In the genomic region with DNA sequence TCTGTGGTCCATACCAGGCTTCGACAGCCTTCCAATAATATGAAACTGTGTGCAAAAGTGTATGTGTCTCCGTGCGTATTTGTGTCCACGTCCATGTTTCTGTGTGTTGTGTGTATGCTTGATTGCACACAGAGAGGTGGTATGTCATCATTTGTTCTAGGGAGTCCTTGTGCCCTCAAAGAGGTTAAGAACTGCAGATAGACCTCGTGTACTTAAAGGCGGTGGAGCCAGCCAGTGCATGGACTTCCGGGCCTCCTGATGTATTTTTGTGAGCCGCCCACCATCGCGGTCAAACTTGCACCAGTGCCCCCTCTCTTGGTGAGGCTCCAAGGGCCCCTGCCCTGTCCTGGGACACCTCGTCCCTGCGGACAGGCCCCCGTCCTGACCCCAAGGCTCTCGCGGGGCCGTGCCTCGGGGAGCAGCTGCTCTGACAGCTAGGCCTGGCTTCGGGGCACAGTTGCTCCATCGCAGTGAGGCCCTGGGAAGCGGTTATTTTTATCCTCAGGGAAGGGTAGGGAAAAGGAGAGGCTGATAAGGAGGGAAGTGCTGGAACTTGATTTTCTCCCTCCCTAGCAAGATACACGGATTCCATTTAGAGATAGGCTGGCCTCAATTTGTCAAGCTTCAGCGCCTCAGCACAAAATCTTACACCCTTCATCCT, we compare ENCODE assay signal across 8 cellular contexts. TPM values are rescaled to one million over a fixed set of nuclear protein-coding genes. Genes with fewer than 3 reads are reported as not detected.
DNase-seq lines count a peak whose midpoint lies in the region; ATAC-seq and TF ChIP-seq lines count a peak whose summit lies in the region.

No MANE protein-coding gene starts in this region.

- H3K4me3 Mint-ChIP-seq in T-cell = peak overlapping the region; percentile 63 to 94 (median 71)

- H3K27ac Mint-ChIP-seq in T-cell = peak overlapping the region; percentile 57 to 74

- H4K20me1 ChIP-seq in DOHH2 (ENCODE audit: control insufficient read depth, insufficient read depth, low read depth, low read length) = peaks cover 13% of the 10 kb centered on the region

- peak in 1 of 34 experiments; percentile 2 for DNase-seq in T-cell
- DNase-seq in cardiac muscle cell (ENCODE audit: low read depth in 1 of 2, low spot score in 1 of 2) = peak; percentile 51 to 85
- peak in 1 of 2 donors; percentile 14 for DNase-seq in trophoblast cell
- no peak for DNase-seq in DMS153 treated with DMSO at 0.1 percent for 48 hours (lab: John Stamatoyannopoulos, UW; ENCODE audit: unreplicated experiment)
- DNase-seq in NCI-H187 (lab: John Stamatoyannopoulos, UW) = no peak
- no peak for DNase-seq in A673 (ENCODE audit: low spot score)

- H2BK12ac ChIP-seq in trophoblast cell (ENCODE audit: low read length) = peak overlapping the region; percentile 38

- H3K4me1 Mint-ChIP-seq in T-cell = peaks cover 39 to 54% (median 45%) of the 10 kb centered on the region in 3 donors

- H3K9ac ChIP-seq in trophoblast cell (ENCODE audit: low read length) = no peak overlapping the region

- H2AFZ ChIP-seq in trophoblast cell (ENCODE audit: insufficient read depth, low read length, poor library complexity) = no peak overlapping the region

- ATAC-seq in T-cell (replicated peaks in 1 of 4) (no peak), GM21529 (IDR thresholded peaks at IDR 0.05; ENCODE audit: unreplicated experiment) (no peak)

- H3K4me3 ChIP-seq in DOHH2 (ENCODE audit: low read length) (no peak overlapping the region), cardiac muscle cell (no peak overlapping the region), trophoblast cell (ENCODE audit: low read depth, low read length) (no peak overlapping the region), A673 (ENCODE audit: low read depth, low read length, poor library complexity, severe bottlenecking) (no peak overlapping the region)

- peaks cover 8% of the 10 kb centered on the region for H3F3A ChIP-seq in DOHH2 (ENCODE audit: control insufficient read depth, insufficient read depth)

- no peak overlapping the region for H3K27ac ChIP-seq in DOHH2 (ENCODE audit: low read depth, low read length)
- peak overlapping the region; percentile 97 for H3K27ac ChIP-seq in cardiac muscle cell
- H3K27ac ChIP-seq in trophoblast cell (ENCODE audit: low read depth, low read length) = no peak overlapping the region
- no peak overlapping the region for H3K27ac ChIP-seq in A673 (ENCODE audit: low read depth, low read length, poor library complexity, severe bottlenecking)

- H3K79me2 ChIP-seq in DOHH2 (ENCODE audit: control insufficient read depth, low read length) (peaks cover 29% of the 10 kb centered on the region), trophoblast cell (ENCODE audit: control insufficient read depth, insufficient read depth, low read length, poor library complexity) (peaks cover 13% of the 10 kb centered on the region)

- peaks cover 9% of the 10 kb centered on the region for H3K79me1 ChIP-seq in trophoblast cell (ENCODE audit: low read length)

- no peaks in the 10 kb centered on the region for H3K27me3 Mint-ChIP-seq in T-cell

- no peaks in the 10 kb centered on the region for H3K9me3 Mint-ChIP-seq in T-cell

- H3K4me2 ChIP-seq in DOHH2 (ENCODE audit: low read length) (peak overlapping the region; percentile 91; the same call in 1 of the 2 replicates), trophoblast cell (ENCODE audit: low read length) (no peak overlapping the region)

- peaks cover 2% of the 10 kb centered on the region for H3K36me3 Mint-ChIP-seq in T-cell

- H2BK5ac ChIP-seq in trophoblast cell (ENCODE audit: low read depth, low read length, poor library complexity) = no peak overlapping the region

- intact Hi-C loops in A673 (cut with micrococcal nuclease; ENCODE audit: unreplicated experiment) = no loop called here

- peak overlapping the region; percentile 21 for H4K8ac ChIP-seq in trophoblast cell (ENCODE audit: low read depth, low read length)

- TF ChIP-seq CTCF in DOHH2 (IDR thresholded peaks at IDR 0.05; ENCODE audit: low read depth, low read length, poor library complexity, severe bottlenecking) (no peak), cardiac muscle cell (IDR thresholded peaks at IDR 0.05; ENCODE audit: low read depth, low read length) (no peak), A673 (conservative IDR thresholded peaks at IDR 0.05; ENCODE audit: low read depth, low read length) (no peak)

- no peak overlapping the region for H3K23ac ChIP-seq in trophoblast cell (ENCODE audit: low read length)

- CTCF ChIA-PET in T-cell (lab: Charles Lee) = no interaction called here
- CTCF ChIA-PET in A673 (lab: Charles Lee) = no interaction called here

- no peak overlapping the region for H3K14ac ChIP-seq in trophoblast cell (ENCODE audit: low read length)

- POLR2A ChIA-PET in T-cell (lab: Charles Lee) = no interaction called here
- POLR2A ChIA-PET in A673 (lab: Charles Lee; ENCODE audit: low non-redundant PET) = no interaction called here

- H4K91ac ChIP-seq in trophoblast cell (ENCODE audit: low read depth, low read length) = no peak overlapping the region

- H2BK120ac ChIP-seq in trophoblast cell (ENCODE audit: insufficient read depth, low read length, poor library complexity) = no peak overlapping the region

- H3K9me3 ChIP-seq in DOHH2 (ENCODE audit: control insufficient read depth, insufficient read depth, low read length) = no peaks in the 10 kb centered on the region
- H3K9me3 ChIP-seq in cardiac muscle cell (ENCODE audit: low read depth) = no peaks in the 10 kb centered on the region
- H3K9me3 ChIP-seq in trophoblast cell (ENCODE audit: insufficient read depth, low read depth, low read length) = no peaks in the 10 kb centered on the region
- peaks cover 5% of the 10 kb centered on the region for H3K9me3 ChIP-seq in A673 (ENCODE audit: low read depth, low read length, poor library complexity, severe bottlenecking)

- H3K18ac ChIP-seq in trophoblast cell (ENCODE audit: low read length) = no peak overlapping the region

- H3K36me3 ChIP-seq in DOHH2 (ENCODE audit: control insufficient read depth, low read length) (no peaks in the 10 kb centered on the region), cardiac muscle cell (no peaks in the 10 kb centered on the region), trophoblast cell (ENCODE audit: control insufficient read depth in 1 of 2, insufficient read depth in 2 of 2, low read length in 2 of 2) (no peaks in the 10 kb centered on the region), A673 (ENCODE audit: insufficient read depth, low read length, poor library complexity, severe bottlenecking) (no peaks in the 10 kb centered on the region)

- H3K4ac ChIP-seq in trophoblast cell (ENCODE audit: low read depth, low read length) = no peak overlapping the region

- no CpG with 5 or more reads among the region's 22 CpGs for WGBS in trophoblast cell (ENCODE audit: extremely low coverage, insufficient coverage, insufficient read length)

- no TSS peak for BruUV-seq in A673 (replicated peaks; lab: Mats Ljungman, UMichigan)

- H2AK5ac ChIP-seq in trophoblast cell (ENCODE audit: low read length) = no peak overlapping the region

- no peak overlapping the region for H4K12ac ChIP-seq in trophoblast cell (ENCODE audit: low read depth, low read length)

- H3K4me1 ChIP-seq in DOHH2 (ENCODE audit: control insufficient read depth, low read length) (peaks cover 31% of the 10 kb centered on the region), cardiac muscle cell (ENCODE audit: low read depth) (peaks cover 33% of the 10 kb centered on the region), trophoblast cell (ENCODE audit: control insufficient read depth in 1 of 2, insufficient read depth in 2 of 2, low read length in 2 of 2) (peaks cover 8 to 10% of the 10 kb centered on the region in 2 experiments), A673 (ENCODE audit: insufficient read depth, low read length, poor library complexity, severe bottlenecking) (peaks cover 9% of the 10 kb centered on the region)

- H3K27me3 ChIP-seq in DOHH2 (ENCODE audit: control insufficient read depth, low read length) (peaks cover 25% of the 10 kb centered on the region), cardiac muscle cell (no peaks in the 10 kb centered on the region), trophoblast cell (ENCODE audit: insufficient read depth, low read length) (no peaks in the 10 kb centered on the region), A673 (replicated peaks; ENCODE audit: insufficient read depth, low read depth, low read length, poor library complexity) (no peaks in the 10 kb centered on the region)

- H3K9me2 ChIP-seq in DOHH2 (replicated peaks; ENCODE audit: control insufficient read depth, low read length) = no peaks in the 10 kb centered on the region

RNA-seq across cellular contexts. Expression of a gene that starts 1.2 kb away (rescaled TPM):
- 10 to 100 TPM; 33.6 to 46.3 (median 38.0) TPM for total RNA-seq in T-cell
- 65.9 and 73.3 TPM in 2 replicates for total RNA-seq in cardiac muscle cell
- polyA plus RNA-seq in cardiac muscle cell = 61.8 and 75.5 TPM in 2 replicates
- 52.2 and 52.9 TPM in 2 replicates for polyA plus RNA-seq in trophoblast cell (2013)
- 47.8 and 48.9 TPM in 2 replicates for total RNA-seq in A673 (2021)

Comparison
In these comparisons a context has a peak if more than half of its experiments do, and no peak if none do; other contexts are left out.
1. DNase-seq: peak in cardiac muscle cell (2 of 2); none in DMS153 treated with DMSO at 0.1 percent for 48 hours (single experiment), NCI-H187 (0 of 2) and A673 (single experiment).